In genomic region chr12:59944177-59944576, GRCh38 we compare ENCODE assay signal across 24 cellular contexts.
"Had no signal": no experiment of that assay in that cellular context is flagged by ENCODE, and none has a peak within 500 bp of the region (broad histone marks: within the 10 kb centered on the region; RNA-seq: fewer than 3 reads in every experiment).

No MANE protein-coding gene starts in this region.

- DNase-seq: stimulated activated CD4-positive, alpha-beta T cell treated with anti-CD3 and anti-CD28 coated beads, Interleukin-2, amount 100 ng/mL, for 48 hours; stimulated activated CD4-positive, alpha-beta T cell treated with anti-CD3 and anti-CD28 coated beads, Interleukin-4, amount 100 ng/mL, for 1 hour; stimulated activated CD4-positive, alpha-beta T cell treated with anti-CD3 and anti-CD28 coated beads, Interleukin-4, amount 100 ng/mL, for 24 hours; stimulated activated CD4-positive, alpha-beta T cell treated with anti-CD3 and anti-CD28 coated beads, Interleukin-4, amount 100 ng/mL, for 4 hours; stimulated activated CD8-positive, alpha-beta memory T cell treated with anti-CD3 and anti-CD28 coated beads, Interleukin-4, amount 100 ng/mL, for 48 hours; stimulated activated naive B cell treated with anti-CD40 and anti-IgM and Interleukin-4, amounts not matched to agents 10 μg/mL and 1 μg/mL and 100 μg/mL, for 72 hours; stimulated activated naive CD4-positive, alpha-beta T cell; stimulated activated naive CD4-positive, alpha-beta T cell treated with Interleukin-2 at 50 U/mL for 16 hours; stimulated activated naive CD8-positive, alpha-beta T cell treated with anti-CD3 and anti-CD28 coated beads, Interleukin-15, amount 100 ng/mL, for 72 hours; stimulated activated naive CD8-positive, alpha-beta T cell treated with anti-CD3 and anti-CD28 coated beads, Interleukin-15, Interleukin-2, amounts not matched to agents 100 U/mL and 50 U/mL, for 24 hours; stomach; substantia nigra; testis; thyroid gland; tibial artery; transverse colon; trophoblast cell; upper lobe of left lung; upper lobe of right lung; uterus had no signal

- H3K4me3 ChIP-seq: stomach, suprapubic skin, testis, thoracic aorta, thyroid gland, tibial artery, tibial nerve, transverse colon, upper lobe of left lung, upper lobe of right lung, uterus, vagina had no signal

- H3K27me3 ChIP-seq: stomach, suprapubic skin, testis, thyroid gland, tibial artery, tibial nerve, transverse colon, upper lobe of left lung, upper lobe of right lung, uterus, vagina had no signal

- H3K9me3 ChIP-seq: stomach, suprapubic skin, testis, thoracic aorta, thyroid gland, tibial artery, tibial nerve, upper lobe of left lung, upper lobe of right lung, uterus, vagina had no signal

- H3K27ac ChIP-seq: stomach, suprapubic skin, testis, thoracic aorta, thyroid gland, tibial artery, tibial nerve, transverse colon, upper lobe of left lung, upper lobe of right lung, uterus, vagina had no signal

- H3K36me3 ChIP-seq: stomach, suprapubic skin, thoracic aorta, thyroid gland, tibial artery, tibial nerve, transverse colon, upper lobe of left lung, upper lobe of right lung, uterus, vagina had no signal
